Comparison of ENCODE assay signal across 9 cellular contexts in the genomic region with DNA sequence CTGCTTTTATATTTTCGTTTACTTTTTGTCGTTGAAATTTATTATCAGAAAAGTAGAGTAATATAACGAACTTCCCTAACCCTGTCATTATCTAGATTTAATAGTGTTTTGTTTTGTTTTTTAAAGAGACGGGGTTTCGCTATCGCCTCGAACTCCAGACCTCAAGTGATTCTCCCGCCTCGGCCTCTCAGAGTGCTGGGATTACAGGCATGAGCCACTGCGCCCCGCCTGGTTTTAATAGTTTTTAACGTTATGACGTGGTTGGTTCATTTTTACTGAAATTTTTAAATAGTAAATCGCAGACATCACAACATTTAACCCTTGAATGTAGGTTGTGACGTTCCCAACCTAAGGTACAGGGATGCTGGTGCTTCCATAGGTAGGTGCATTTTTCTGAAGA. TPM values are rescaled to one million over a fixed set of nuclear protein-coding genes. Genes with fewer than 3 reads are reported as not detected.
DNase-seq lines count a peak whose midpoint lies in the region; ATAC-seq and TF ChIP-seq lines count a peak whose summit lies in the region.
"Had no signal": no experiment of that assay in that cellular context is flagged by ENCODE, and none has a peak within 500 bp of the region (broad histone marks: within the 10 kb centered on the region; RNA-seq: fewer than 3 reads in every experiment).

No MANE protein-coding gene starts in this region.

- peaks cover 43% of the 10 kb centered on the region for H3K4me1 Mint-ChIP-seq in mesothelial cell of epicardium

- no TSS peak for BruUV-seq in PC-3 (replicated peaks; lab: Mats Ljungman, UMichigan)

- H3K9me3 Mint-ChIP-seq in mesothelial cell of epicardium = no peaks in the 10 kb centered on the region

- peak overlapping the region; percentile 60; the same call in 1 of the 2 replicates for H2AFZ ChIP-seq in PC-3 (ENCODE audit: low read length)

- TF ChIP-seq CTCF in PC-3 (conservative IDR thresholded peaks at IDR 0.05; ENCODE audit: low read depth, low read length) (no peak), mesothelial cell of epicardium (IDR thresholded peaks at IDR 0.05; ENCODE audit: unreplicated experiment) (no peak)

- peaks cover 28% of the 10 kb centered on the region for H3K36me3 ChIP-seq in PC-3 (ENCODE audit: low read depth, low read length)
- peaks cover 4% of the 10 kb centered on the region for H3K36me3 ChIP-seq in urinary bladder (ENCODE audit: insufficient read depth)

- no peaks in the 10 kb centered on the region for H3F3A ChIP-seq in PC-3 (ENCODE audit: low read length, unreplicated experiment)

- H3K27ac Mint-ChIP-seq in mesothelial cell of epicardium = peak overlapping the region; percentile 99

- intact Hi-C loops in PC-3 (cut with micrococcal nuclease) = loop anchor here (5.0 kb wide), 1 partner anchor 34 kb away; a partner anchor contains a TSS

- H3K27me3 ChIP-seq in PC-3 (ENCODE audit: low read length) = no peaks in the 10 kb centered on the region

- H3K4me1 ChIP-seq in PC-3 (ENCODE audit: insufficient read depth, low read length) (peaks cover 53% of the 10 kb centered on the region), urinary bladder (ENCODE audit: insufficient read depth) (peaks cover 1% of the 10 kb centered on the region)

- H3K27ac ChIP-seq in PC-3 (ENCODE audit: low read length) (peak overlapping the region; percentile 76), caudate nucleus (ENCODE audit: low read depth, low read length) (peak overlapping the region; percentile 95), urinary bladder (ENCODE audit: low read depth) (no peak overlapping the region)

- POLR2A ChIA-PET in PC-3 (lab: Charles Lee; ENCODE audit: unreplicated experiment) = no interaction called here

- no peaks in the 10 kb centered on the region for H3K27me3 Mint-ChIP-seq in mesothelial cell of epicardium (ENCODE audit: low read depth)

- WGBS in urinary bladder = 8% methylated on average over 15 of the region's 15 CpGs

- H3K9me2 ChIP-seq in PC-3 (replicated peaks; ENCODE audit: low read length) = no peaks in the 10 kb centered on the region

- peak overlapping the region; percentile 97 for H3K4me2 ChIP-seq in PC-3 (ENCODE audit: low read length)

- CTCF ChIA-PET in PC-3 (lab: Charles Lee) = no interaction called here

- H3K4me3 Mint-ChIP-seq in mesothelial cell of epicardium = peak overlapping the region; percentile 96

- peaks cover 44% of the 10 kb centered on the region for H4K20me1 ChIP-seq in PC-3 (ENCODE audit: low read length)

- H3K79me2 ChIP-seq in PC-3 (ENCODE audit: low read length) = peaks cover 72% of the 10 kb centered on the region

- DNase-seq in EH (ENCODE audit: low read depth) = peak; percentile 44
- DNase-seq in PC-3 = peak; percentile 33
- peak in 5 of 61 donors; percentile 6 to 27 (median 18) for DNase-seq in caudate nucleus (lab: John Stamatoyannopoulos, UW)
- no peak for DNase-seq in mesothelial cell of epicardium (ENCODE audit: low spot score in 2 of 2, unreplicated experiment in 2 of 2)
- DNase-seq in islet precursor cell = no peak
- DNase-seq in LoVo (ENCODE audit: low spot score) = no peak
- no peak for DNase-seq in iPS-NIHi11 (ENCODE audit: low spot score)

- H3K36me3 Mint-ChIP-seq in mesothelial cell of epicardium = peaks cover 15% of the 10 kb centered on the region

- peak overlapping the region; percentile 96 for H3K9ac ChIP-seq in PC-3 (ENCODE audit: low read length)

- H3K4me3 ChIP-seq in PC-3 (ENCODE audit: low read length) (peak overlapping the region; percentile 77), urinary bladder (ENCODE audit: low read depth, low read length) (peak overlapping the region; percentile 70)

- H3K9me3 ChIP-seq in PC-3 (ENCODE audit: low read length) = no peaks in the 10 kb centered on the region

- no peak for ATAC-seq in PC-3

RNA-seq across cellular contexts. Expression of a gene that starts 1.0 kb away (rescaled TPM):
- total RNA-seq in PC-3 (2014; rRNA removed) = 99.3 and 114 TPM in 2 replicates
- 91.9 to 93.4 TPM (median 92.8 TPM) in 3 replicates for total RNA-seq in mesothelial cell of epicardium
- total RNA-seq in urinary bladder = 72.2 TPM
- polyA plus RNA-seq in urinary bladder = 104 TPM

RNA-seq across cellular contexts. Expression of a gene that starts 17.1 kb away (rescaled TPM):
- total RNA-seq in PC-3 (2014; rRNA removed) (not detected in 2 replicates), mesothelial cell of epicardium (0.33 to 0.77 TPM (median 0.47 TPM) in 3 replicates), urinary bladder (not detected)
- 0.05 TPM for polyA plus RNA-seq in urinary bladder
- total RNA-seq: RPMI7951 had no signal

RNA-seq across cellular contexts. Expression of a gene that starts 32.5 kb away (rescaled TPM):
- total RNA-seq in PC-3 (2014; rRNA removed) = 6.6 and 11.0 TPM in 2 replicates
- total RNA-seq in mesothelial cell of epicardium = 8.0 to 9.2 TPM (median 8.4 TPM) in 3 replicates
- total RNA-seq in urinary bladder = 6.6 TPM
- 3.6 TPM for polyA plus RNA-seq in urinary bladder

RNA-seq across cellular contexts. Expression of a gene that starts 32.7 kb away (rescaled TPM):
- 83.7 and 85.8 TPM in 2 replicates for total RNA-seq in PC-3 (2014; rRNA removed)
- 16.9 to 18.1 TPM (median 17.6 TPM) in 3 replicates for total RNA-seq in mesothelial cell of epicardium
- total RNA-seq in urinary bladder = 17.9 TPM
- polyA plus RNA-seq in urinary bladder = 84.7 TPM

Comparison
In these comparisons a context has a peak if more than half of its experiments do, and no peak if none do; other contexts are left out.
1. DNase-seq: peak in EH (single experiment) and PC-3 (single experiment); none in mesothelial cell of epicardium (0 of 2), islet precursor cell (single experiment), LoVo (single experiment) and iPS-NIHi11 (single experiment).